ENCODE assay signal across 1 cellular context in genomic region chrX:41333994-41334865, GRCh38.
A peak's percentile ranks its signal among the peaks of the same experiment; 100 is the strongest.
TF ChIP-seq lines count a peak whose summit lies in the region.

Gene DDX3X, plus strand, starts transcription at chrX:41334162. Its CDS starts 91 bp downstream, at chrX:41334253.

TF ChIP-seq in HepG2, 621 proteins besides CTCF, POLR2A, EP300 and RAD21 (continued from another document and continues in another):
- TF ChIP-seq, protein P1, sequence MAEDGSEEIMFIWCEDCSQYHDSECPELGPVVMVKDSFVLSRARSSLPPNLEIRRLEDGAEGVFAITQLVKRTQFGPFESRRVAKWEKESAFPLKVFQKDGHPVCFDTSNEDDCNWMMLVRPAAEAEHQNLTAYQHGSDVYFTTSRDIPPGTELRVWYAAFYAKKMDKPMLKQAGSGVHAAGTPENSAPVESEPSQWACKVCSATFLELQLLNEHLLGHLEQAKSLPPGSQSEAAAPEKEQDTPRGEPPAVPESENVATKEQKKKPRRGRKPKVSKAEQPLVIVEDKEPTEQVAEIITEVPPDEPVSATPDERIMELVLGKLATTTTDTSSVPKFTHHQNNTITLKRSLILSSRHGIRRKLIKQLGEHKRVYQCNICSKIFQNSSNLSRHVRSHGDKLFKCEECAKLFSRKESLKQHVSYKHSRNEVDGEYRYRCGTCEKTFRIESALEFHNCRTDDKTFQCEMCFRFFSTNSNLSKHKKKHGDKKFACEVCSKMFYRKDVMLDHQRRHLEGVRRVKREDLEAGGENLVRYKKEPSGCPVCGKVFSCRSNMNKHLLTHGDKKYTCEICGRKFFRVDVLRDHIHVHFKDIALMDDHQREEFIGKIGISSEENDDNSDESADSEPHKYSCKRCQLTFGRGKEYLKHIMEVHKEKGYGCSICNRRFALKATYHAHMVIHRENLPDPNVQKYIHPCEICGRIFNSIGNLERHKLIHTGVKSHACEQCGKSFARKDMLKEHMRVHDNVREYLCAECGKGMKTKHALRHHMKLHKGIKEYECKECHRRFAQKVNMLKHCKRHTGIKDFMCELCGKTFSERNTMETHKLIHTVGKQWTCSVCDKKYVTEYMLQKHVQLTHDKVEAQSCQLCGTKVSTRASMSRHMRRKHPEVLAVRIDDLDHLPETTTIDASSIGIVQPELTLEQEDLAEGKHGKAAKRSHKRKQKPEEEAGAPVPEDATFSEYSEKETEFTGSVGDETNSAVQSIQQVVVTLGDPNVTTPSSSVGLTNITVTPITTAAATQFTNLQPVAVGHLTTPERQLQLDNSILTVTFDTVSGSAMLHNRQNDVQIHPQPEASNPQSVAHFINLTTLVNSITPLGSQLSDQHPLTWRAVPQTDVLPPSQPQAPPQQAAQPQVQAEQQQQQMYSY (CRISPR knock-in tag; IDR thresholded peaks at IDR 0.05) = no peak
- no peak for TF ChIP-seq ZNF564 (CRISPR knock-in tag; IDR thresholded peaks at IDR 0.05)
- no peak for TF ChIP-seq ZKSCAN8 (CRISPR knock-in tag; IDR thresholded peaks at IDR 0.05; ENCODE audit: borderline replicate concordance)
- TF ChIP-seq KDM1A (CRISPR knock-in tag; IDR thresholded peaks at IDR 0.05) = no peak
- no peak for TF ChIP-seq ZNF605 (CRISPR knock-in tag; IDR thresholded peaks at IDR 0.05)
- no peak for TF ChIP-seq ZNF225 (CRISPR knock-in tag; IDR thresholded peaks at IDR 0.05)
- TF ChIP-seq, protein P2, sequence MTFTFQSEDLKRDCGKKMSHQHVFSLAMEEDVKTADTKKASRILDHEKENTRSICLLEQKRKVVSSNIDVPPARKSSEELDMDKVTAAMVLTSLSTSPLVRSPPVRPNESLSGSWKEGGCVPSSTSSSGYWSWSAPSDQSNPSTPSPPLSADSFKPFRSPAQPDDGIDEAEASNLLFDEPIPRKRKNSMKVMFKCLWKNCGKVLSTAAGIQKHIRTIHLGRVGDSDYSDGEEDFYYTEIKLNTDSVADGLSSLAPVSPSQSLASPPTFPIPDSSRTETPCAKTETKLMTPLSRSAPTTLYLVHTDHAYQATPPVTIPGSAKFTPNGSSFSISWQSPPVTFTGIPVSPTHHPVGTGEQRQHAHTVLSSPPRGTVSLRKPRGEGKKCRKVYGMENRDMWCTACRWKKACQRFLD (CRISPR knock-in tag; IDR thresholded peaks at IDR 0.05; ENCODE audit: borderline replicate concordance) = no peak
- no peak for TF ChIP-seq KAT2B (IDR thresholded peaks at IDR 0.05; ENCODE audit: borderline replicate concordance, low read depth, low read length)
- no peak; the same call in 1 of the 2 replicates for TF ChIP-seq ZNF552 (CRISPR knock-in tag; IDR thresholded peaks at IDR 0.05; ENCODE audit: borderline replicate concordance)
- TF ChIP-seq HCFC1 (IDR thresholded peaks at IDR 0.05; ENCODE audit: low read depth, low read length) = no peak
- TF ChIP-seq, protein P3, sequence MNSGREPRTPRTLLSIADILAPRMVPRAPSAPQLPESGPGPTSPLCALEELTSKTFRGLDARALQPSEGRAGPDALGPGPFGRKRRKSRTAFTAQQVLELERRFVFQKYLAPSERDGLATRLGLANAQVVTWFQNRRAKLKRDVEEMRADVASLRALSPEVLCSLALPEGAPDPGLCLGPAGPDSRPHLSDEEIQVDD (CRISPR knock-in tag; IDR thresholded peaks at IDR 0.05; ENCODE audit: borderline replicate concordance) = no peak
- TF ChIP-seq TOE1 (CRISPR knock-in tag; IDR thresholded peaks at IDR 0.05) = no peak
- no peak for TF ChIP-seq ZBED4 (CRISPR knock-in tag; IDR thresholded peaks at IDR 0.05; ENCODE audit: borderline replicate concordance)
- no peak for TF ChIP-seq ZSCAN20 (CRISPR knock-in tag; IDR thresholded peaks at IDR 0.05; ENCODE audit: borderline replicate concordance)
- TF ChIP-seq ZNF660 (CRISPR knock-in tag; IDR thresholded peaks at IDR 0.05; ENCODE audit: borderline replicate concordance, low read depth) = no peak
- TF ChIP-seq FOXK2 (IDR thresholded peaks at IDR 0.05) = no peak
- TF ChIP-seq ZBTB8A (CRISPR knock-in tag; IDR thresholded peaks at IDR 0.05; ENCODE audit: borderline replicate concordance, low read depth) = no peak
- TF ChIP-seq, protein P4, sequence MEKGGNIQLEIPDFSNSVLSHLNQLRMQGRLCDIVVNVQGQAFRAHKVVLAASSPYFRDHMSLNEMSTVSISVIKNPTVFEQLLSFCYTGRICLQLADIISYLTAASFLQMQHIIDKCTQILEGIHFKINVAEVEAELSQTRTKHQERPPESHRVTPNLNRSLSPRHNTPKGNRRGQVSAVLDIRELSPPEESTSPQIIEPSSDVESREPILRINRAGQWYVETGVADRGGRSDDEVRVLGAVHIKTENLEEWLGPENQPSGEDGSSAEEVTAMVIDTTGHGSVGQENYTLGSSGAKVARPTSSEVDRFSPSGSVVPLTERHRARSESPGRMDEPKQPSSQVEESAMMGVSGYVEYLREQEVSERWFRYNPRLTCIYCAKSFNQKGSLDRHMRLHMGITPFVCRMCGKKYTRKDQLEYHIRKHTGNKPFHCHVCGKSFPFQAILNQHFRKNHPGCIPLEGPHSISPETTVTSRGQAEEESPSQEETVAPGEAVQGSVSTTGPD (CRISPR knock-in tag; IDR thresholded peaks at IDR 0.05) = 0 out of 2 replicates have a peak, but pooled peaks have one; percentile 24
- no peak for TF ChIP-seq ZNF12 (CRISPR knock-in tag; IDR thresholded peaks at IDR 0.05)
- no peak for TF ChIP-seq HNF4A (CRISPR knock-in tag; IDR thresholded peaks at IDR 0.05)
- TF ChIP-seq, protein P5, sequence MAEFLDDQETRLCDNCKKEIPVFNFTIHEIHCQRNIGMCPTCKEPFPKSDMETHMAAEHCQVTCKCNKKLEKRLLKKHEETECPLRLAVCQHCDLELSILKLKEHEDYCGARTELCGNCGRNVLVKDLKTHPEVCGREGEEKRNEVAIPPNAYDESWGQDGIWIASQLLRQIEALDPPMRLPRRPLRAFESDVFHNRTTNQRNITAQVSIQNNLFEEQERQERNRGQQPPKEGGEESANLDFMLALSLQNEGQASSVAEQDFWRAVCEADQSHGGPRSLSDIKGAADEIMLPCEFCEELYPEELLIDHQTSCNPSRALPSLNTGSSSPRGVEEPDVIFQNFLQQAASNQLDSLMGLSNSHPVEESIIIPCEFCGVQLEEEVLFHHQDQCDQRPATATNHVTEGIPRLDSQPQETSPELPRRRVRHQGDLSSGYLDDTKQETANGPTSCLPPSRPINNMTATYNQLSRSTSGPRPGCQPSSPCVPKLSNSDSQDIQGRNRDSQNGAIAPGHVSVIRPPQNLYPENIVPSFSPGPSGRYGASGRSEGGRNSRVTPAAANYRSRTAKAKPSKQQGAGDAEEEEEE (CRISPR knock-in tag; IDR thresholded peaks at IDR 0.05; ENCODE audit: borderline replicate concordance) = no peak
- TF ChIP-seq, protein P6, sequence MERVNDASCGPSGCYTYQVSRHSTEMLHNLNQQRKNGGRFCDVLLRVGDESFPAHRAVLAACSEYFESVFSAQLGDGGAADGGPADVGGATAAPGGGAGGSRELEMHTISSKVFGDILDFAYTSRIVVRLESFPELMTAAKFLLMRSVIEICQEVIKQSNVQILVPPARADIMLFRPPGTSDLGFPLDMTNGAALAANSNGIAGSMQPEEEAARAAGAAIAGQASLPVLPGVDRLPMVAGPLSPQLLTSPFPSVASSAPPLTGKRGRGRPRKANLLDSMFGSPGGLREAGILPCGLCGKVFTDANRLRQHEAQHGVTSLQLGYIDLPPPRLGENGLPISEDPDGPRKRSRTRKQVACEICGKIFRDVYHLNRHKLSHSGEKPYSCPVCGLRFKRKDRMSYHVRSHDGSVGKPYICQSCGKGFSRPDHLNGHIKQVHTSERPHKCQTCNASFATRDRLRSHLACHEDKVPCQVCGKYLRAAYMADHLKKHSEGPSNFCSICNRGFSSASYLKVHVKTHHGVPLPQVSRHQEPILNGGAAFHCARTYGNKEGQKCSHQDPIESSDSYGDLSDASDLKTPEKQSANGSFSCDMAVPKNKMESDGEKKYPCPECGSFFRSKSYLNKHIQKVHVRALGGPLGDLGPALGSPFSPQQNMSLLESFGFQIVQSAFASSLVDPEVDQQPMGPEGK (CRISPR knock-in tag; IDR thresholded peaks at IDR 0.05) = peak; percentile 39; the same call in 1 of the 2 replicates
- TF ChIP-seq ZNF713 (CRISPR knock-in tag; IDR thresholded peaks at IDR 0.05) = no peak
- no peak for TF ChIP-seq GLMP (CRISPR knock-in tag; IDR thresholded peaks at IDR 0.05; ENCODE audit: borderline replicate concordance)
- no peak for TF ChIP-seq ZNF207 (IDR thresholded peaks at IDR 0.05; ENCODE audit: borderline replicate concordance)
- TF ChIP-seq FOXA1 (IDR thresholded peaks at IDR 0.05) = no peak
- TF ChIP-seq FOXA1 (CRISPR knock-in tag; IDR thresholded peaks at IDR 0.05) = no peak
- no peak for TF ChIP-seq SRF (IDR thresholded peaks at IDR 0.05; ENCODE audit: low read depth, low read length)
- TF ChIP-seq ZNF33B (CRISPR knock-in tag; IDR thresholded peaks at IDR 0.05) = no peak
- no peak for TF ChIP-seq STAT6 (CRISPR knock-in tag; IDR thresholded peaks at IDR 0.05; ENCODE audit: borderline replicate concordance)
- TF ChIP-seq, protein P7, sequence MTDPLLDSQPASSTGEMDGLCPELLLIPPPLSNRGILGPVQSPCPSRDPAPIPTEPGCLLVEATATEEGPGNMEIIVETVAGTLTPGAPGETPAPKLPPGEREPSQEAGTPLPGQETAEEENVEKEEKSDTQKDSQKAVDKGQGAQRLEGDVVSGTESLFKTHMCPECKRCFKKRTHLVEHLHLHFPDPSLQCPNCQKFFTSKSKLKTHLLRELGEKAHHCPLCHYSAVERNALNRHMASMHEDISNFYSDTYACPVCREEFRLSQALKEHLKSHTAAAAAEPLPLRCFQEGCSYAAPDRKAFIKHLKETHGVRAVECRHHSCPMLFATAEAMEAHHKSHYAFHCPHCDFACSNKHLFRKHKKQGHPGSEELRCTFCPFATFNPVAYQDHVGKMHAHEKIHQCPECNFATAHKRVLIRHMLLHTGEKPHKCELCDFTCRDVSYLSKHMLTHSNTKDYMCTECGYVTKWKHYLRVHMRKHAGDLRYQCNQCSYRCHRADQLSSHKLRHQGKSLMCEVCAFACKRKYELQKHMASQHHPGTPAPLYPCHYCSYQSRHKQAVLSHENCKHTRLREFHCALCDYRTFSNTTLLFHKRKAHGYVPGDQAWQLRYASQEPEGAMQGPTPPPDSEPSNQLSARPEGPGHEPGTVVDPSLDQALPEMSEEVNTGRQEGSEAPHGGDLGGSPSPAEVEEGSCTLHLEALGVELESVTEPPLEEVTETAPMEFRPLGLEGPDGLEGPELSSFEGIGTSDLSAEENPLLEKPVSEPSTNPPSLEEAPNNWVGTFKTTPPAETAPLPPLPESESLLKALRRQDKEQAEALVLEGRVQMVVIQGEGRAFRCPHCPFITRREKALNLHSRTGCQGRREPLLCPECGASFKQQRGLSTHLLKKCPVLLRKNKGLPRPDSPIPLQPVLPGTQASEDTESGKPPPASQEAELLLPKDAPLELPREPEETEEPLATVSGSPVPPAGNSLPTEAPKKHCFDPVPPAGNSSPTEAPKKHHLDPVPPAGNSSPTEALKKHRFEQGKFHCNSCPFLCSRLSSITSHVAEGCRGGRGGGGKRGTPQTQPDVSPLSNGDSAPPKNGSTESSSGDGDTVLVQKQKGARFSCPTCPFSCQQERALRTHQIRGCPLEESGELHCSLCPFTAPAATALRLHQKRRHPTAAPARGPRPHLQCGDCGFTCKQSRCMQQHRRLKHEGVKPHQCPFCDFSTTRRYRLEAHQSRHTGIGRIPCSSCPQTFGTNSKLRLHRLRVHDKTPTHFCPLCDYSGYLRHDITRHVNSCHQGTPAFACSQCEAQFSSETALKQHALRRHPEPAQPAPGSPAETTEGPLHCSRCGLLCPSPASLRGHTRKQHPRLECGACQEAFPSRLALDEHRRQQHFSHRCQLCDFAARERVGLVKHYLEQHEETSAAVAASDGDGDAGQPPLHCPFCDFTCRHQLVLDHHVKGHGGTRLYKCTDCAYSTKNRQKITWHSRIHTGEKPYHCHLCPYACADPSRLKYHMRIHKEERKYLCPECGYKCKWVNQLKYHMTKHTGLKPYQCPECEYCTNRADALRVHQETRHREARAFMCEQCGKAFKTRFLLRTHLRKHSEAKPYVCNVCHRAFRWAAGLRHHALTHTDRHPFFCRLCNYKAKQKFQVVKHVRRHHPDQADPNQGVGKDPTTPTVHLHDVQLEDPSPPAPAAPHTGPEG (CRISPR knock-in tag; IDR thresholded peaks at IDR 0.05) = no peak
